ENCODE assay signal across 9 cellular contexts in genomic region chr7:44461387-44461786, GRCh38. TPM values are rescaled to one million over a fixed set of nuclear protein-coding genes. Genes with fewer than 3 reads are reported as not detected.
A peak's percentile ranks its signal among the peaks of the same experiment; 100 is the strongest.
DNase-seq lines count a peak whose midpoint lies in the region; ATAC-seq and TF ChIP-seq lines count a peak whose summit lies in the region.
"Had no signal": no experiment of that assay in that cellular context is flagged by ENCODE, and none has a peak within 500 bp of the region (broad histone marks: within the 10 kb centered on the region; RNA-seq: fewer than 3 reads in every experiment).

No MANE protein-coding gene starts in this region.

- H3K27me3 Mint-ChIP-seq in activated naive CD4-positive, alpha-beta T cell treated with anti-CD3 and anti-CD28 coated beads, Interleukin-2, amount 10 ng/mL, durations not matched to agents 7 days and 5 days: no peaks in the 10 kb centered on the region
- H3K27me3 Mint-ChIP-seq in naive thymus-derived CD8-positive, alpha-beta T cell: no peaks in the 10 kb centered on the region

- peak overlapping the region; percentile 90 for H3K27ac Mint-ChIP-seq in activated naive CD4-positive, alpha-beta T cell treated with anti-CD3 and anti-CD28 coated beads, Interleukin-2, amount 10 ng/mL, durations not matched to agents 7 days and 5 days
- peak overlapping the region; percentile 5 to 98 (median 87) for H3K27ac Mint-ChIP-seq in naive thymus-derived CD8-positive, alpha-beta T cell

- no peaks in the 10 kb centered on the region for H3K27me3 ChIP-seq in GM06990 (replicated peaks; ENCODE audit: control insufficient read depth, insufficient read depth, low read length)

- H3K4me3 Mint-ChIP-seq in activated naive CD4-positive, alpha-beta T cell treated with anti-CD3 and anti-CD28 coated beads, Interleukin-2, amount 10 ng/mL, durations not matched to agents 7 days and 5 days: peak overlapping the region; percentile 63
- peak overlapping the region; percentile 53 to 79 (median 71) for H3K4me3 Mint-ChIP-seq in naive thymus-derived CD8-positive, alpha-beta T cell

- peak; percentile 29 for DNase-seq in GM06990 (ENCODE audit: extremely low read depth, insufficient read length)
- peak; percentile 18 to 25 for DNase-seq in Kasumi-1 (lab: John Stamatoyannopoulos, UW)
- DNase-seq in activated naive CD4-positive, alpha-beta T cell treated with anti-CD3 and anti-CD28 coated beads, Interleukin-2, amount 10 ng/mL, durations not matched to agents 7 days and 5 days: peak; percentile 69
- peak in 1 of 10 donors; percentile 13 for DNase-seq in naive thymus-derived CD8-positive, alpha-beta T cell
- no peak for DNase-seq in dedifferentiated amniotic fluid mesenchymal stem cell (ENCODE audit: extremely low spot score)
- DNase-seq in D341Med (ENCODE audit: low spot score): no peak
- no peak for DNase-seq in ureter (ENCODE audit: low spot score)
- DNase-seq in NCI-H187 (lab: John Stamatoyannopoulos, UW): no peak
- DNase-seq: NCI-H1417 had no signal

- TF ChIP-seq CTCF in GM06990 (IDR thresholded peaks at IDR 0.05; ENCODE audit: insufficient read depth, low read length, poor library complexity, severe bottlenecking): no peak

- H3K4me3 ChIP-seq in GM06990 (replicated peaks; ENCODE audit: low read depth, low read length): no peak overlapping the region

- CTCF ChIA-PET in activated naive CD4-positive, alpha-beta T cell treated with anti-CD3 and anti-CD28 coated beads, Interleukin-2, amount 10 ng/mL, durations not matched to agents 7 days and 5 days (lab: Charles Lee): interaction anchor here (1.0 to 2.6 kb wide), 3 partner anchors 29 to 221 kb away, joined by 3 to 9 read pairs (median 3); partner anchors contain the start of gene NUDCD3

- POLR2A ChIA-PET in naive thymus-derived CD8-positive, alpha-beta T cell (lab: Charles Lee): interaction anchor here (0.5 to 3.2 kb wide), 6 partner anchors 29 to 592 kb away, joined by 3 to 37 read pairs (median 4); partner anchors contain the start of genes DDX56, H2AZ2, MRPS24 and NUDCD3

- H3K36me3 ChIP-seq in GM06990 (ENCODE audit: control insufficient read depth, insufficient read depth, low read length): peaks cover 2% of the 10 kb centered on the region

- peaks cover 73% of the 10 kb centered on the region for H3K4me1 Mint-ChIP-seq in activated naive CD4-positive, alpha-beta T cell treated with anti-CD3 and anti-CD28 coated beads, Interleukin-2, amount 10 ng/mL, durations not matched to agents 7 days and 5 days
- peaks cover 29 to 86% (median 82%) of the 10 kb centered on the region in 4 donors for H3K4me1 Mint-ChIP-seq in naive thymus-derived CD8-positive, alpha-beta T cell

- peaks cover 49% of the 10 kb centered on the region for H3K36me3 Mint-ChIP-seq in activated naive CD4-positive, alpha-beta T cell treated with anti-CD3 and anti-CD28 coated beads, Interleukin-2, amount 10 ng/mL, durations not matched to agents 7 days and 5 days
- peaks cover 2 to 45% (median 5%) of the 10 kb centered on the region in 3 donors for H3K36me3 Mint-ChIP-seq in naive thymus-derived CD8-positive, alpha-beta T cell

- H3K9me3 Mint-ChIP-seq in activated naive CD4-positive, alpha-beta T cell treated with anti-CD3 and anti-CD28 coated beads, Interleukin-2, amount 10 ng/mL, durations not matched to agents 7 days and 5 days: no peaks in the 10 kb centered on the region
- no peaks in the 10 kb centered on the region for H3K9me3 Mint-ChIP-seq in naive thymus-derived CD8-positive, alpha-beta T cell

- no peak for ATAC-seq in naive thymus-derived CD8-positive, alpha-beta T cell

RNA-seq across cellular contexts. Expression of gene NUDCD3, which starts 29.1 kb away (rescaled TPM):
- 100 to 1,000 TPM; 111 to 118 TPM for total RNA-seq in naive thymus-derived CD8-positive, alpha-beta T cell
- 10 to 100 TPM; 54.6 to 69.4 (median 59.6) TPM for polyA plus RNA-seq in naive thymus-derived CD8-positive, alpha-beta T cell
- total RNA-seq in ureter: 131 TPM

Comparison
In these comparisons a context has a peak if more than half of its experiments do, and no peak if none do; other contexts are left out.
1. DNase-seq: peak in GM06990 (single experiment), Kasumi-1 (2 of 2) and activated naive CD4-positive, alpha-beta T cell treated with anti-CD3 and anti-CD28 coated beads, Interleukin-2, amount 10 ng/mL, durations not matched to agents 7 days and 5 days (single experiment); none in dedifferentiated amniotic fluid mesenchymal stem cell (single experiment), D341Med (single experiment), ureter (single experiment) and NCI-H187 (0 of 2).